In genomic region chr22:43901976-43902643, GRCh38 we compare ENCODE assay signal across 18 cellular contexts. TPM values are rescaled to one million over a fixed set of nuclear protein-coding genes. Genes with fewer than 3 reads are reported as not detected.
DNase-seq lines count a peak whose midpoint lies in the region; ATAC-seq and TF ChIP-seq lines count a peak whose summit lies in the region.
"Had no signal": no experiment of that assay in that cellular context is flagged by ENCODE, and none has a peak within 500 bp of the region (broad histone marks: within the 10 kb centered on the region; RNA-seq: fewer than 3 reads in every experiment).

No MANE protein-coding gene starts in this region.

- H3K9me3 ChIP-seq in ascending aorta: no peaks in the 10 kb centered on the region

- H3K4me3 ChIP-seq in ACC112 (ENCODE audit: low read depth, low read length): no peak overlapping the region
- no peak overlapping the region for H3K4me3 ChIP-seq in HFF-Myc (replicated peaks; ENCODE audit: low read depth, low read length)
- H3K4me3 ChIP-seq in ascending aorta: no peak overlapping the region

- no peaks in the 10 kb centered on the region for H3K79me2 ChIP-seq in ACC112 (ENCODE audit: control insufficient read depth, insufficient read depth, low read length, unreplicated experiment)

- no peak overlapping the region for H2AFZ ChIP-seq in ACC112 (ENCODE audit: low read length, unreplicated experiment)

- ATAC-seq in HG02981 (IDR thresholded peaks at IDR 0.05; ENCODE audit: unreplicated experiment): no peak
- ATAC-seq in activated CD4-positive, CD25-positive, alpha-beta regulatory T cell treated with anti-CD3 and anti-CD28 coated beads, Interleukin-2, amount 50 U/mL, for 24 hours: no peak
- ATAC-seq: activated T-helper 17 cell treated with anti-CD3 and anti-CD28 coated beads, Interleukin-2, amount 50 U/mL, for 72 hours; PC-3 had no signal

- intact Hi-C loops in ascending aorta (cut with DNase I): no loop called here

- H3K4me1 ChIP-seq in ACC112 (ENCODE audit: control insufficient read depth, insufficient read depth, low read length, unreplicated experiment) (peaks cover 12% of the 10 kb centered on the region), ascending aorta (no peaks in the 10 kb centered on the region)

- H3K36me3 ChIP-seq in ACC112 (ENCODE audit: insufficient read depth, low read length) (no peaks in the 10 kb centered on the region), ascending aorta (no peaks in the 10 kb centered on the region)

- TF ChIP-seq CTCF in HFF-Myc (IDR thresholded peaks at IDR 0.05; ENCODE audit: low read depth, low read length, missing control alignments) (no peak), ascending aorta (IDR thresholded peaks at IDR 0.05) (no peak)

- H3K27me3 ChIP-seq in ACC112 (ENCODE audit: insufficient read depth, low read length): no peaks in the 10 kb centered on the region
- H3K27me3 ChIP-seq in ascending aorta: no peaks in the 10 kb centered on the region

- H3K27ac ChIP-seq in ACC112 (ENCODE audit: low read depth, low read length) (peak overlapping the region; percentile 41), ascending aorta (no peak overlapping the region)

- peak; percentile 45 for DNase-seq in HFF-Myc (ENCODE audit: extremely low read depth, low read depth)
- peak; percentile 9 for DNase-seq in amniotic stem cell (lab: John Stamatoyannopoulos, UW)
- DNase-seq in glomerular visceral epithelial cell (ENCODE audit: extremely low spot score): peak; percentile 62
- no peak for DNase-seq in ascending aorta (ENCODE audit: low spot score in 2 of 2)
- no peak for DNase-seq in NCI-H2171 treated with DMSO at 0.1 percent for 48 hours (lab: John Stamatoyannopoulos, UW)
- DNase-seq: activated CD4-positive, alpha-beta T cell treated with anti-CD3 and anti-CD28 coated beads, Interleukin-2, amount 50 U/mL, for 1 hour; GOT3; NCI-H1105; PC-3 had no signal

RNA-seq across cellular contexts. Expression of gene PNPLA5, which starts 10.3 kb away (rescaled TPM):
- not detected for total RNA-seq in ascending aorta
- total RNA-seq: activated T-helper 17 cell treated with anti-CD3 and anti-CD28 coated beads, Interleukin-2, amount 50 U/mL, for 72 hours; B cell; cardiac septum; NCI-H460; PC-3; posterior vena cava; T-helper 2 cell treated with Interferon-gamma antibody and Interleukin-4, amounts not matched to agents 100 ng/mL and 5 ng/mL, for 36 hours had no signal

RNA-seq across cellular contexts. Expression of gene PNPLA3, which starts 21.5 kb away (rescaled TPM):
- total RNA-seq in ascending aorta: not detected
- total RNA-seq: B cell had no signal

RNA-seq across cellular contexts. Expression of gene SULT4A1, which starts 39.8 kb away (rescaled TPM):
- total RNA-seq in ascending aorta: not detected
- total RNA-seq: B cell; NCI-H460; PC-3; posterior vena cava; T-helper 2 cell treated with Interferon-gamma antibody and Interleukin-4, amounts not matched to agents 100 ng/mL and 5 ng/mL, for 36 hours had no signal

RNA-seq across cellular contexts. Expression of gene SAMM50, which starts 53.1 kb away (rescaled TPM):
- 23.6 TPM for total RNA-seq in ascending aorta

Comparison
In these comparisons a context has a peak if more than half of its experiments do, and no peak if none do; other contexts are left out.
1. DNase-seq: peak in HFF-Myc (single experiment), amniotic stem cell (single experiment) and glomerular visceral epithelial cell (single experiment); none in ascending aorta (0 of 2) and NCI-H2171 treated with DMSO at 0.1 percent for 48 hours (single experiment).